Comparison of ENCODE assay signal across 23 cellular contexts in genomic region chr16:83307206-83307990, GRCh38.
"Had no signal": no experiment of that assay in that cellular context is flagged by ENCODE, and none has a peak within 500 bp of the region (broad histone marks: within the 10 kb centered on the region; RNA-seq: fewer than 3 reads in every experiment).

No MANE protein-coding gene starts in this region.

- H3K4me1 Mint-ChIP-seq: activated B cell treated with CpG ODN at 0.5 μM for 24 hours; activated CD4-positive, alpha-beta T cell treated with anti-CD3 and anti-CD28 coated beads, Interleukin-2, amount 10 ng/mL, durations not matched to agents 24 days and 14 days; activated CD8-positive, alpha-beta memory T cell treated with anti-CD3 and anti-CD28 coated beads, Interleukin-2, amount 10 ng/mL, durations not matched to agents 7 days and 5 days; activated T-helper 17 cell treated with anti-CD3 and anti-CD28 coated beads, Interleukin-2, amount 50 U/mL, for 72 hours; T-helper 17 cell had no signal

- H3K27ac Mint-ChIP-seq: activated B cell treated with CpG ODN at 0.5 μM for 24 hours; activated CD4-positive, alpha-beta T cell treated with anti-CD3 and anti-CD28 coated beads, Interleukin-2, amount 10 ng/mL, durations not matched to agents 24 days and 14 days; activated CD8-positive, alpha-beta memory T cell treated with anti-CD3 and anti-CD28 coated beads, Interleukin-2, amount 10 ng/mL, durations not matched to agents 7 days and 5 days; activated naive CD4-positive, alpha-beta T cell treated with anti-CD3 and anti-CD28 coated beads for 36 hours; activated naive CD8-positive, alpha-beta T cell; activated T-helper 17 cell treated with anti-CD3 and anti-CD28 coated beads, Interleukin-2, amount 50 U/mL, for 72 hours; T-helper 17 cell had no signal

- H3K9me3 Mint-ChIP-seq: activated B cell treated with CpG ODN at 0.5 μM for 24 hours; activated CD4-positive, alpha-beta T cell treated with anti-CD3 and anti-CD28 coated beads, Interleukin-2, amount 10 ng/mL, durations not matched to agents 24 days and 14 days; activated T-helper 17 cell treated with anti-CD3 and anti-CD28 coated beads, Interleukin-2, amount 50 U/mL, for 72 hours had no signal

- H3K4me3 Mint-ChIP-seq: activated B cell treated with CpG ODN at 0.5 μM for 24 hours; activated CD4-positive, alpha-beta T cell treated with anti-CD3 and anti-CD28 coated beads, Interleukin-2, amount 10 ng/mL, durations not matched to agents 24 days and 14 days; activated CD8-positive, alpha-beta memory T cell treated with anti-CD3 and anti-CD28 coated beads, Interleukin-2, amount 10 ng/mL, durations not matched to agents 7 days and 5 days; activated naive CD4-positive, alpha-beta T cell treated with anti-CD3 and anti-CD28 coated beads for 36 hours; activated naive CD8-positive, alpha-beta T cell; activated T-helper 17 cell treated with anti-CD3 and anti-CD28 coated beads, Interleukin-2, amount 50 U/mL, for 72 hours; T-helper 17 cell had no signal

- ATAC-seq: activated CD8-positive, alpha-beta memory T cell treated with anti-CD3 and anti-CD28 coated beads, Interleukin-2, amount 10 ng/mL, durations not matched to agents 7 days and 5 days; activated T-helper 17 cell treated with anti-CD3 and anti-CD28 coated beads, Interleukin-2, amount 50 U/mL, for 72 hours; T-helper 17 cell had no signal

- DNase-seq: activated B cell treated with CpG ODN at 0.5 μM for 24 hours; activated CD4-positive, alpha-beta T cell treated with anti-CD3 and anti-CD28 coated beads for 1 hour; activated CD4-positive, alpha-beta T cell treated with anti-CD3 and anti-CD28 coated beads, Interleukin-2, amount 10 ng/mL, durations not matched to agents 24 days and 14 days; activated CD4-positive, alpha-beta T cell treated with anti-CD3 and anti-CD28 coated beads, Interleukin-2, amount 50 U/mL, for 48 hours; activated CD8-positive, alpha-beta memory T cell treated with anti-CD3 and anti-CD28 coated beads, Interleukin-2, amount 10 ng/mL, durations not matched to agents 7 days and 5 days; activated gamma-delta T cell; activated naive CD4-positive, alpha-beta T cell treated with anti-CD3 and anti-CD28 coated beads for 36 hours; activated T-cell treated with anti-CD3 and anti-CD28 coated beads for 4 hours; activated T-cell treated with anti-CD3 and anti-CD28 coated beads, Interleukin-2, amount 50 U/mL, for 48 hours; amygdala; MM.1S; NCI-H1105 treated with DMSO at 0.1 percent for 48 hours; NCI-H1436 treated with DMSO at 0.1 percent for 48 hours; NCI-H187; NCI-H2081; NCI-H446 treated with DMSO at 0.1 percent for 48 hours; NCI-H524 treated with DMSO at 0.1 percent for 48 hours; NCI-H748 treated with DMSO at 0.1 percent for 48 hours; SIG-M5; T-helper 17 cell; T1000 had no signal

- H3K36me3 Mint-ChIP-seq: activated CD8-positive, alpha-beta memory T cell treated with anti-CD3 and anti-CD28 coated beads, Interleukin-2, amount 10 ng/mL, durations not matched to agents 7 days and 5 days; activated naive CD8-positive, alpha-beta T cell had no signal

- H3K27me3 Mint-ChIP-seq: activated CD4-positive, alpha-beta T cell treated with anti-CD3 and anti-CD28 coated beads, Interleukin-2, amount 10 ng/mL, durations not matched to agents 24 days and 14 days; activated CD8-positive, alpha-beta memory T cell treated with anti-CD3 and anti-CD28 coated beads, Interleukin-2, amount 10 ng/mL, durations not matched to agents 7 days and 5 days had no signal
